1 cellular context compared by ENCODE assay signal in the genomic region with DNA sequence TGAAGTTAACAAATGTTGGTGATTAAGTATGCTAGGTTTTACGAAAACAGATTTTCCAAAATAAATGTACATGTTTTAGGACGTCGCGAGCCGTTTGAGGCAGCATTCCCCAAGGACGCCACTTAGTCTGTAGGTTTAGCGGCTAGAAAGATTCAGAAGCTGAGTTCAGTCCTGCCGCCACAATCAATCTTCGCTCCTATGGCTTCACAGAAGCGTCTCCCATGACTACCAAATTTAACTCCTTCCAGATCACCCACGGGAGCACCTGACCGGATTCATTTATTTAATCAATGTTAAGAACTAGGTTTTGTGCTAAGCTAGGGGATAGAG.
TF ChIP-seq lines count a peak whose summit lies in the region.

No MANE protein-coding gene starts in this region.

TF ChIP-seq in HCT116, 20 proteins besides CTCF, POLR2A, EP300 and RAD21 (continued from another document):
- TF ChIP-seq, protein P1, sequence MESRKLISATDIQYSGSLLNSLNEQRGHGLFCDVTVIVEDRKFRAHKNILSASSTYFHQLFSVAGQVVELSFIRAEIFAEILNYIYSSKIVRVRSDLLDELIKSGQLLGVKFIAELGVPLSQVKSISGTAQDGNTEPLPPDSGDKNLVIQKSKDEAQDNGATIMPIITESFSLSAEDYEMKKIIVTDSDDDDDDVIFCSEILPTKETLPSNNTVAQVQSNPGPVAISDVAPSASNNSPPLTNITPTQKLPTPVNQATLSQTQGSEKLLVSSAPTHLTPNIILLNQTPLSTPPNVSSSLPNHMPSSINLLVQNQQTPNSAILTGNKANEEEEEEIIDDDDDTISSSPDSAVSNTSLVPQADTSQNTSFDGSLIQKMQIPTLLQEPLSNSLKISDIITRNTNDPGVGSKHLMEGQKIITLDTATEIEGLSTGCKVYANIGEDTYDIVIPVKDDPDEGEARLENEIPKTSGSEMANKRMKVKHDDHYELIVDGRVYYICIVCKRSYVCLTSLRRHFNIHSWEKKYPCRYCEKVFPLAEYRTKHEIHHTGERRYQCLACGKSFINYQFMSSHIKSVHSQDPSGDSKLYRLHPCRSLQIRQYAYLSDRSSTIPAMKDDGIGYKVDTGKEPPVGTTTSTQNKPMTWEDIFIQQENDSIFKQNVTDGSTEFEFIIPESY (IDR thresholded peaks at IDR 0.05; ENCODE audit: extremely low read depth, insufficient replicate concordance, low read length): no peak
- no peak for TF ChIP-seq ZNF274 (IDR thresholded peaks at IDR 0.05; ENCODE audit: low read depth, low read length)
- TF ChIP-seq, protein P2, sequence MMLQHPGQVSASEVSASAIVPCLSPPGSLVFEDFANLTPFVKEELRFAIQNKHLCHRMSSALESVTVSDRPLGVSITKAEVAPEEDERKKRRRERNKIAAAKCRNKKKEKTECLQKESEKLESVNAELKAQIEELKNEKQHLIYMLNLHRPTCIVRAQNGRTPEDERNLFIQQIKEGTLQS (IDR thresholded peaks at IDR 0.05): no peak
- no peak for TF ChIP-seq POLR2AphosphoS5 (IDR thresholded peaks at IDR 0.05; ENCODE audit: low read depth, low read length)
- no peak for TF ChIP-seq SIN3A (IDR thresholded peaks at IDR 0.05; ENCODE audit: low read depth)
- no peak for TF ChIP-seq YY1 (IDR thresholded peaks at IDR 0.05; ENCODE audit: extremely low read depth, insufficient replicate concordance, low read depth, low read length)
- no peak for TF ChIP-seq CBX3 (IDR thresholded peaks at IDR 0.05; ENCODE audit: low read depth)
- no peak for TF ChIP-seq EGR1 (IDR thresholded peaks at IDR 0.05; ENCODE audit: low read depth)
- no peak for TF ChIP-seq FOSL1 (IDR thresholded peaks at IDR 0.05; ENCODE audit: low read depth)
- TF ChIP-seq, protein P3, sequence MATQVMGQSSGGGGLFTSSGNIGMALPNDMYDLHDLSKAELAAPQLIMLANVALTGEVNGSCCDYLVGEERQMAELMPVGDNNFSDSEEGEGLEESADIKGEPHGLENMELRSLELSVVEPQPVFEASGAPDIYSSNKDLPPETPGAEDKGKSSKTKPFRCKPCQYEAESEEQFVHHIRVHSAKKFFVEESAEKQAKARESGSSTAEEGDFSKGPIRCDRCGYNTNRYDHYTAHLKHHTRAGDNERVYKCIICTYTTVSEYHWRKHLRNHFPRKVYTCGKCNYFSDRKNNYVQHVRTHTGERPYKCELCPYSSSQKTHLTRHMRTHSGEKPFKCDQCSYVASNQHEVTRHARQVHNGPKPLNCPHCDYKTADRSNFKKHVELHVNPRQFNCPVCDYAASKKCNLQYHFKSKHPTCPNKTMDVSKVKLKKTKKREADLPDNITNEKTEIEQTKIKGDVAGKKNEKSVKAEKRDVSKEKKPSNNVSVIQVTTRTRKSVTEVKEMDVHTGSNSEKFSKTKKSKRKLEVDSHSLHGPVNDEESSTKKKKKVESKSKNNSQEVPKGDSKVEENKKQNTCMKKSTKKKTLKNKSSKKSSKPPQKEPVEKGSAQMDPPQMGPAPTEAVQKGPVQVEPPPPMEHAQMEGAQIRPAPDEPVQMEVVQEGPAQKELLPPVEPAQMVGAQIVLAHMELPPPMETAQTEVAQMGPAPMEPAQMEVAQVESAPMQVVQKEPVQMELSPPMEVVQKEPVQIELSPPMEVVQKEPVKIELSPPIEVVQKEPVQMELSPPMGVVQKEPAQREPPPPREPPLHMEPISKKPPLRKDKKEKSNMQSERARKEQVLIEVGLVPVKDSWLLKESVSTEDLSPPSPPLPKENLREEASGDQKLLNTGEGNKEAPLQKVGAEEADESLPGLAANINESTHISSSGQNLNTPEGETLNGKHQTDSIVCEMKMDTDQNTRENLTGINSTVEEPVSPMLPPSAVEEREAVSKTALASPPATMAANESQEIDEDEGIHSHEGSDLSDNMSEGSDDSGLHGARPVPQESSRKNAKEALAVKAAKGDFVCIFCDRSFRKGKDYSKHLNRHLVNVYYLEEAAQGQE (IDR thresholded peaks at IDR 0.05; ENCODE audit: low read depth): no peak
